In genomic region chr1:36775716-36776115, GRCh38 we compare ENCODE assay signal across 15 cellular contexts.
"Had no signal": no experiment of that assay in that cellular context is flagged by ENCODE, and none has a peak within 500 bp of the region (broad histone marks: within the 10 kb centered on the region; RNA-seq: fewer than 3 reads in every experiment).

No MANE protein-coding gene starts in this region.

- H3K4me3 Mint-ChIP-seq: activated naive CD4-positive, alpha-beta T cell treated with anti-CD3 and anti-CD28 coated beads, Interleukin-2, amount 50 U/mL, for 24 hours; stimulated activated naive CD8-positive, alpha-beta T cell treated with anti-CD3 and anti-CD28 coated beads, Interleukin-15, Interleukin-2, amounts not matched to agents 100 ng/mL and 50 ng/mL, for 24 hours had no signal

- H3K27ac Mint-ChIP-seq: activated naive CD4-positive, alpha-beta T cell treated with anti-CD3 and anti-CD28 coated beads, Interleukin-2, amount 50 U/mL, for 24 hours; activated T-helper 2 cell treated with anti-CD3 and anti-CD28 coated beads, Interferon-gamma antibody, Interleukin-2, Interleukin-4, amounts not matched to agents 10 μg/mL and 5 μg/mL and 100 μg/mL, durations not matched to agents 14 hours and 24 hours and 36 hours; stimulated activated naive CD8-positive, alpha-beta T cell treated with anti-CD3 and anti-CD28 coated beads, Interleukin-15, Interleukin-2, amounts not matched to agents 100 ng/mL and 50 ng/mL, for 24 hours had no signal

- H3K4me3 ChIP-seq: body of pancreas, gastroesophageal sphincter, hepatocyte, ovary, testis had no signal

- ATAC-seq: activated CD4-positive, CD25-positive, alpha-beta regulatory T cell treated with anti-CD3 and anti-CD28 coated beads, Interleukin-2, amount 50 U/mL, for 24 hours; body of pancreas; gastroesophageal sphincter had no signal

- H3K79me2 ChIP-seq: hepatocyte had no signal

- H2AFZ ChIP-seq: hepatocyte had no signal

- H3K27ac ChIP-seq: body of pancreas, gastroesophageal sphincter, hepatocyte, ovary, testis had no signal

- DNase-seq: amniotic stem cell; body of pancreas; central memory CD4-positive, alpha-beta T cell; cortex of kidney; kidney glomerular epithelial cell; ovary; stimulated activated CD4-positive, alpha-beta T cell treated with anti-CD3 and anti-CD28 coated beads, Interleukin-4, amount 100 ng/mL, for 1 hour; stimulated activated CD8-positive, alpha-beta memory T cell treated with anti-CD3 and anti-CD28 coated beads, Interleukin-4, amount 100 ng/mL, for 48 hours; testis had no signal

- H3K27me3 ChIP-seq: body of pancreas, ovary, testis had no signal

- H3K4me1 ChIP-seq: body of pancreas, gastroesophageal sphincter had no signal

- H3K9me3 Mint-ChIP-seq: activated naive CD4-positive, alpha-beta T cell treated with anti-CD3 and anti-CD28 coated beads, Interleukin-2, amount 50 U/mL, for 24 hours; activated T-helper 2 cell treated with anti-CD3 and anti-CD28 coated beads, Interferon-gamma antibody, Interleukin-2, Interleukin-4, amounts not matched to agents 10 μg/mL and 5 μg/mL and 100 μg/mL, durations not matched to agents 14 hours and 24 hours and 36 hours; stimulated activated naive CD8-positive, alpha-beta T cell treated with anti-CD3 and anti-CD28 coated beads, Interleukin-15, Interleukin-2, amounts not matched to agents 100 ng/mL and 50 ng/mL, for 24 hours had no signal

- H3K36me3 ChIP-seq: gastroesophageal sphincter, ovary had no signal

- H3K4me2 ChIP-seq: hepatocyte had no signal

- H3K36me3 Mint-ChIP-seq: activated naive CD4-positive, alpha-beta T cell treated with anti-CD3 and anti-CD28 coated beads, Interleukin-2, amount 50 U/mL, for 24 hours had no signal

- H3K4me1 Mint-ChIP-seq: activated naive CD4-positive, alpha-beta T cell treated with anti-CD3 and anti-CD28 coated beads, Interleukin-2, amount 50 U/mL, for 24 hours had no signal
